1 cellular context compared by ENCODE assay signal in genomic region chr6:37704066-37704465, GRCh38.
TF ChIP-seq lines count a peak whose summit lies in the region.

No MANE protein-coding gene starts in this region.

TF ChIP-seq in IMR-90, 13 proteins besides CTCF, POLR2A, EP300 and RAD21 (continued from another document):
- no peak for TF ChIP-seq MAFK (IDR thresholded peaks at IDR 0.05; ENCODE audit: low read depth, low read length)
TF ChIP-seq in IMR-90: peak in this region for 0.
